19 cellular contexts compared by ENCODE assay signal in the genomic region with DNA sequence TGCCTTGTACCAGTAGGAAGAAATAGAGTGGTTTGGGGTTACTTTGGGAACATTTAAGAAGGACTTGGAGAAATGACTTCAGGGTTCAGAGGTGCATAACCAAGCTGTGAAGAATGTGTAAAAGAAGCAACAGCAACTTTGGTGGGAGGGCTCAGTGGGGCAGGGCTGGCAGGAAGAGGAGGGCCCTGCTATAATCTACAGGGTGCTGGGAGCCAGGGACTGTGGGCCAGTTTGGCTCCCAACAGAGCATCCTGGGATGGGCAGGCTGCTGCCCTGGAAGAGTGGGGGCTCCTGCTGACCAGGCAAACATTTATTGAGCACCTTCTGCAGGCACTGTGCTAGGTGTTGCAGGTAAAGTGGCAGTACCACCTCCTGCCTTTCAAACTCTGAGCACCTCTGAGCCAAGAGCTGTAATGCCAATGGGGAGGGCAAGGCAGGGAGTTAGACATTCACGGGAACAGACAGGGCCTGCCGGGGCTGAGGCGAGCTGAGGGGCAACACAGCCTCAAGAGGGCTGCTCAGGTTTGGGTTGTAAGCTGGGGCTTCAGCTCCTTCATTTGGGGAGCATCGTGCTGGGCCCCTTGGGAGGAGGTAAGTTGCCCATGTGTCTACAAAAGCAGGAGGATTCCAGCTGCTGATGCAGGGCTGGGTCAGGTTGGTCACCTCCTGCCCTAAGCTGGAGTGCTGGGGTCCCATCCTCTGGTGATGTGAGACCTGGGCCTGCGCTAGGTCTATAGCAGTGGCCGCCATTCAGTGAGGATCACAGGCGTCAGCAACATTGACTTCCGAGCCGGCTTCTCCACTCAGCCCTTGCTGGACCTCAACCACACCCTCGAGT. TPM values are rescaled to one million over a fixed set of nuclear protein-coding genes. Genes with fewer than 3 reads are reported as not detected.
DNase-seq lines count a peak whose midpoint lies in the region; ATAC-seq, FAIRE-seq and TF ChIP-seq lines count a peak whose summit lies in the region.
"Had no signal": no experiment of that assay in that cellular context is flagged by ENCODE, and none has a peak within 500 bp of the region (broad histone marks: within the 10 kb centered on the region; RNA-seq: fewer than 3 reads in every experiment).

No MANE protein-coding gene starts in this region.

- no peak overlapping the region for H3K9ac ChIP-seq in kidney (ENCODE audit: low read length in 2 of 2)
- H3K9ac ChIP-seq in rectal smooth muscle tissue (ENCODE audit: low read length) = no peak overlapping the region

- H3K36me3 Mint-ChIP-seq in chondrocyte (ENCODE audit: low read depth) = peaks cover 2% of the 10 kb centered on the region
- H3K36me3 Mint-ChIP-seq in mesothelial cell of epicardium = no peaks in the 10 kb centered on the region
- H3K36me3 Mint-ChIP-seq: IgD-negative memory B cell had no signal

- H3K36me3 ChIP-seq in RWPE2 (ENCODE audit: low read depth) (no peaks in the 10 kb centered on the region), kidney (ENCODE audit: control insufficient read depth in 1 of 2, insufficient read depth in 2 of 2, low read length in 2 of 2) (no peaks in the 10 kb centered on the region), rectal smooth muscle tissue (ENCODE audit: control insufficient read depth, insufficient read depth, low read length) (peaks cover 5% of the 10 kb centered on the region), MG63 (no peaks in the 10 kb centered on the region)
- H3K36me3 ChIP-seq: BE2C had no signal

- H3K27ac Mint-ChIP-seq in chondrocyte (ENCODE audit: unreplicated experiment) (no peak overlapping the region), mesothelial cell of epicardium (no peak overlapping the region)
- H3K27ac Mint-ChIP-seq: CD4-positive, alpha-beta T cell; GM23338 had no signal

- H3K9me3 ChIP-seq in RWPE2 (ENCODE audit: severe bottlenecking) (no peaks in the 10 kb centered on the region), kidney (ENCODE audit: control insufficient read depth in 1 of 2, low read length in 2 of 2) (no peaks in the 10 kb centered on the region), MG63 (no peaks in the 10 kb centered on the region)
- H3K9me3 ChIP-seq: BE2C, Caco-2 had no signal

- no peak for ATAC-seq in RWPE2 (ENCODE audit: low read depth)
- ATAC-seq: HepG2 had no signal

- H3K4me1 ChIP-seq in RWPE2 (ENCODE audit: insufficient read depth, poor library complexity, severe bottlenecking) (no peaks in the 10 kb centered on the region), kidney (ENCODE audit: control insufficient read depth in 1 of 2, insufficient read depth in 1 of 2, low read depth in 1 of 2, low read length in 2 of 2) (no peaks in the 10 kb centered on the region), rectal smooth muscle tissue (ENCODE audit: control insufficient read depth, insufficient read depth, low read length) (peaks cover 10% of the 10 kb centered on the region)
- H3K4me1 ChIP-seq: BE2C, Caco-2 had no signal

- H3K4me3 Mint-ChIP-seq in chondrocyte (ENCODE audit: unreplicated experiment) (no peak overlapping the region), mesothelial cell of epicardium (no peak overlapping the region)
- H3K4me3 Mint-ChIP-seq: CD4-positive, alpha-beta T cell; GM23338; IgD-negative memory B cell had no signal

- FAIRE-seq in kidney (lab: Jason Lieb, UNC) = no peak
- FAIRE-seq: A204.1, D721Med, G401.6, GM12891, HepG2 had no signal

- H3K9me3 Mint-ChIP-seq in chondrocyte (ENCODE audit: low read depth) = peaks cover 2% of the 10 kb centered on the region
- H3K9me3 Mint-ChIP-seq in mesothelial cell of epicardium = no peaks in the 10 kb centered on the region
- H3K9me3 Mint-ChIP-seq: GM23338 had no signal

- H3K4me1 Mint-ChIP-seq in chondrocyte (ENCODE audit: low read depth) = peaks cover under 1% of the 10 kb centered on the region
- peaks cover 9% of the 10 kb centered on the region for H3K4me1 Mint-ChIP-seq in mesothelial cell of epicardium

- H3K27me3 Mint-ChIP-seq in chondrocyte (ENCODE audit: low read depth) = peaks cover 58% of the 10 kb centered on the region
- H3K27me3 Mint-ChIP-seq in mesothelial cell of epicardium (ENCODE audit: low read depth) = peaks cover 11% of the 10 kb centered on the region

- H3K4me3 ChIP-seq in RWPE2 (ENCODE audit: severe bottlenecking) = no peak overlapping the region
- H3K4me3 ChIP-seq in kidney (ENCODE audit: low read length in 2 of 2) = no peak overlapping the region
- no peak overlapping the region for H3K4me3 ChIP-seq in rectal smooth muscle tissue (ENCODE audit: low read length)
- H3K4me3 ChIP-seq in MG63 = no peak overlapping the region
- H3K4me3 ChIP-seq: GM23338 had no signal

- intact Hi-C loops in kidney (cut with DNase I) = no loop called here

- H3K27me3 ChIP-seq in RWPE2 (ENCODE audit: insufficient read depth, poor library complexity, severe bottlenecking) = no peaks in the 10 kb centered on the region
- no peaks in the 10 kb centered on the region for H3K27me3 ChIP-seq in rectal smooth muscle tissue (ENCODE audit: control insufficient read depth, insufficient read depth, low read length)
- H3K27me3 ChIP-seq in MG63 = peaks cover 16% of the 10 kb centered on the region
- H3K27me3 ChIP-seq: BE2C had no signal

- TF ChIP-seq CTCF in RWPE2 (IDR thresholded peaks at IDR 0.05; ENCODE audit: poor library complexity, severe bottlenecking) = no peak
- no peak for TF ChIP-seq CTCF in chondrocyte (IDR thresholded peaks at IDR 0.05)
- no peak for TF ChIP-seq CTCF in kidney (IDR thresholded peaks at IDR 0.05; ENCODE audit: borderline replicate concordance, extremely low read depth, insufficient read depth)
- TF ChIP-seq CTCF in mesothelial cell of epicardium (IDR thresholded peaks at IDR 0.05; ENCODE audit: unreplicated experiment) = no peak

- DNase-seq in RWPE2 (ENCODE audit: low spot score) (peak; percentile 51), chondrocyte (ENCODE audit: low spot score) (peak; percentile 69), kidney (peak; percentile 41), MG63 (no peak), NCI-H2196 (lab: John Stamatoyannopoulos, UW; ENCODE audit: unreplicated experiment) (no peak), mesothelial cell of epicardium (ENCODE audit: low spot score in 2 of 2, unreplicated experiment in 2 of 2) (no peak)
- DNase-seq: ACHN; BE2C; C1 segment of cervical spinal cord; CD4-positive, alpha-beta T cell had no signal

- H3K27ac ChIP-seq in RWPE2 (ENCODE audit: poor library complexity, severe bottlenecking) = no peak overlapping the region
- H3K27ac ChIP-seq in kidney (ENCODE audit: low read depth in 2 of 2, low read length in 2 of 2) = no peak overlapping the region
- H3K27ac ChIP-seq in rectal smooth muscle tissue (ENCODE audit: low read depth, low read length) = peak overlapping the region; percentile 28

RNA-seq across cellular contexts. Expression of a gene that starts 30.6 kb away (rescaled TPM):
- total RNA-seq in chondrocyte (0.05 to 0.36 TPM (median 0.10 TPM) in 3 replicates), kidney (8.6 TPM), mesothelial cell of epicardium (5.8 to 6.5 TPM (median 6.0 TPM) in 3 replicates)
- polyA plus RNA-seq in kidney (ENCODE audit: insufficient read depth, low read depth, low replicate concordance) = 0.99 TPM
- 0.20 TPM in 1 of 2 replicates, not detected in the other for total RNA-seq in MG63 (2014; rRNA removed; shearing (Covaris generic); ENCODE audit: low replicate concordance)
- total RNA-seq: CD4-positive, alpha-beta T cell had no signal
- polyA plus RNA-seq: HepG2, IgD-negative memory B cell had no signal

Comparison
In these comparisons a context has a peak if more than half of its experiments do, and no peak if none do; other contexts are left out.
1. DNase-seq: peak in RWPE2 (single experiment), chondrocyte (single experiment) and kidney (single experiment); none in MG63 (single experiment), NCI-H2196 (single experiment) and mesothelial cell of epicardium (0 of 2).